24 cellular contexts compared by ENCODE assay signal in genomic region chr4:113561758-113562157, GRCh38.
"Had no signal": no experiment of that assay in that cellular context is flagged by ENCODE, and none has a peak within 500 bp of the region (broad histone marks: within the 10 kb centered on the region; RNA-seq: fewer than 3 reads in every experiment).

No MANE protein-coding gene starts in this region.

- H3K9me3 ChIP-seq: colonic mucosa, right lobe of liver, transverse colon had no signal

- H3K9me3 Mint-ChIP-seq: activated T-cell treated with anti-CD3 and anti-CD28 coated beads, Interleukin-2, amount 50 U/mL, for 4 hours; activated T-helper 2 cell treated with anti-CD3 and anti-CD28 coated beads, Interferon-gamma antibody, Interleukin-2, Interleukin-4, amounts not matched to agents 10 μg/mL and 5 μg/mL and 100 μg/mL, durations not matched to agents 14 hours and 24 hours and 36 hours; effector memory CD8-positive, alpha-beta T cell had no signal

- H3K27me3 ChIP-seq: colonic mucosa, dorsolateral prefrontal cortex, right lobe of liver, transverse colon had no signal

- H3K4me3 Mint-ChIP-seq: activated naive CD8-positive, alpha-beta T cell treated with anti-CD3 and anti-CD28 coated beads for 36 hours; activated T-cell treated with anti-CD3 and anti-CD28 coated beads, Interleukin-2, amount 50 U/mL, for 4 hours; effector memory CD8-positive, alpha-beta T cell; stimulated activated naive B cell treated with anti-CD40 and anti-IgM and Interleukin-4, amounts not matched to agents 10 μg/mL and 1 μg/mL and 100 μg/mL, for 72 hours had no signal

- H3K27me3 Mint-ChIP-seq: activated naive CD8-positive, alpha-beta T cell treated with anti-CD3 and anti-CD28 coated beads for 36 hours; effector memory CD8-positive, alpha-beta T cell; stimulated activated naive B cell treated with anti-CD40 and anti-IgM and Interleukin-4, amounts not matched to agents 10 μg/mL and 1 μg/mL and 100 μg/mL, for 72 hours had no signal

- H3K27ac ChIP-seq: colonic mucosa, dorsolateral prefrontal cortex, right lobe of liver, skin epidermis, transverse colon had no signal

- H3K27ac Mint-ChIP-seq: activated naive CD8-positive, alpha-beta T cell treated with anti-CD3 and anti-CD28 coated beads for 36 hours; activated T-helper 2 cell treated with anti-CD3 and anti-CD28 coated beads, Interferon-gamma antibody, Interleukin-2, Interleukin-4, amounts not matched to agents 10 μg/mL and 5 μg/mL and 100 μg/mL, durations not matched to agents 14 hours and 24 hours and 36 hours; effector memory CD8-positive, alpha-beta T cell; stimulated activated naive B cell treated with anti-CD40 and anti-IgM and Interleukin-4, amounts not matched to agents 10 μg/mL and 1 μg/mL and 100 μg/mL, for 72 hours had no signal

- H3K4me3 ChIP-seq: colonic mucosa, dorsolateral prefrontal cortex, right lobe of liver, skin epidermis, transverse colon had no signal

- DNase-seq: activated CD4-positive, alpha-beta T cell treated with anti-CD3 and anti-CD28 coated beads for 4 hours; activated CD4-positive, alpha-beta T cell treated with anti-CD3 and anti-CD28 coated beads, Interleukin-2, amount 50 U/mL, for 48 hours; activated CD4-positive, CD25-positive, alpha-beta regulatory T cell; activated CD8-positive, alpha-beta memory T cell treated with anti-CD3 and anti-CD28 coated beads, Interleukin-2, amount 50 U/mL, for 48 hours; activated naive CD4-positive, alpha-beta T cell treated with Interleukin-2 at 50 U/mL for 16 hours; activated naive CD8-positive, alpha-beta T cell treated with anti-CD3 and anti-CD28 coated beads for 36 hours; activated T-cell treated with anti-CD3 and anti-CD28 coated beads, Interleukin-2, amount 50 U/mL, for 4 hours; colonic mucosa; dorsolateral prefrontal cortex; effector memory CD8-positive, alpha-beta T cell; foreskin melanocyte; glutamatergic neuron; hippocampal formation; left ventricle myocardium superior; mammary epithelial cell; nucleus accumbens; right lobe of liver; stimulated activated CD4-positive, alpha-beta T cell treated with anti-CD3 and anti-CD28 coated beads, Interleukin-2, amount 100 ng/mL, for 48 hours; stimulated activated CD8-positive, alpha-beta memory T cell treated with anti-CD3 and anti-CD28 coated beads, Interleukin-4, amount 100 ng/mL, for 48 hours; stimulated activated naive B cell treated with anti-CD40 and anti-IgM and Interleukin-4, amounts not matched to agents 10 μg/mL and 1 μg/mL and 100 μg/mL, for 72 hours; T1000; transverse colon had no signal

- H3K4me1 ChIP-seq: colonic mucosa, right lobe of liver had no signal

- H3K36me3 ChIP-seq: colonic mucosa, right lobe of liver, transverse colon had no signal
